ENCODE assay signal across 2 cellular contexts in genomic region chr20:48722737-48723191, GRCh38.
TF ChIP-seq lines count a peak whose summit lies in the region.

No MANE protein-coding gene starts in this region.

TF ChIP-seq in GM23338, 12 proteins besides CTCF, POLR2A, EP300 and RAD21 (continued from another document):
- TF ChIP-seq ETS1 (IDR thresholded peaks at IDR 0.05) (no peak), STAT1 (IDR thresholded peaks at IDR 0.05; ENCODE audit: unreplicated experiment) (no peak), EZH2 (IDR thresholded peaks at IDR 0.05; ENCODE audit: low read depth, unreplicated experiment) (no peak), ZNF331 (CRISPR knock-in tag; IDR thresholded peaks at IDR 0.05; ENCODE audit: low read depth) (no peak), JUNB (IDR thresholded peaks at IDR 0.05; ENCODE audit: unreplicated experiment) (no peak), ZNF462 (CRISPR knock-in tag; IDR thresholded peaks at IDR 0.05) (no peak), NANOG (IDR thresholded peaks at IDR 0.05; ENCODE audit: borderline replicate concordance) (no peak), ZNF114 (CRISPR knock-in tag; IDR thresholded peaks at IDR 0.05) (no peak)

TF ChIP-seq in WTC11, 78 proteins besides CTCF, POLR2A, EP300 and RAD21 (continued from another document):
- TF ChIP-seq ARID4B (CRISPR knock-in tag; IDR thresholded peaks at IDR 0.05; ENCODE audit: borderline replicate concordance) (no peak), ZNF317 (CRISPR knock-in tag; IDR thresholded peaks at IDR 0.05; ENCODE audit: borderline replicate concordance, low read depth) (no peak), OVOL2 (CRISPR knock-in tag; IDR thresholded peaks at IDR 0.05; ENCODE audit: borderline replicate concordance) (no peak), ZBTB21 (CRISPR knock-in tag; IDR thresholded peaks at IDR 0.05; ENCODE audit: borderline replicate concordance) (no peak), MXD4 (CRISPR knock-in tag; IDR thresholded peaks at IDR 0.05; ENCODE audit: borderline replicate concordance) (no peak), CBFB (CRISPR knock-in tag; IDR thresholded peaks at IDR 0.05; ENCODE audit: low read depth) (no peak), RELA (CRISPR knock-in tag; IDR thresholded peaks at IDR 0.05; ENCODE audit: borderline replicate concordance) (no peak)
TF ChIP-seq in WTC11: peak in this region for 0.
